Comparison of ENCODE assay signal across 1 cellular context in the genomic region with DNA sequence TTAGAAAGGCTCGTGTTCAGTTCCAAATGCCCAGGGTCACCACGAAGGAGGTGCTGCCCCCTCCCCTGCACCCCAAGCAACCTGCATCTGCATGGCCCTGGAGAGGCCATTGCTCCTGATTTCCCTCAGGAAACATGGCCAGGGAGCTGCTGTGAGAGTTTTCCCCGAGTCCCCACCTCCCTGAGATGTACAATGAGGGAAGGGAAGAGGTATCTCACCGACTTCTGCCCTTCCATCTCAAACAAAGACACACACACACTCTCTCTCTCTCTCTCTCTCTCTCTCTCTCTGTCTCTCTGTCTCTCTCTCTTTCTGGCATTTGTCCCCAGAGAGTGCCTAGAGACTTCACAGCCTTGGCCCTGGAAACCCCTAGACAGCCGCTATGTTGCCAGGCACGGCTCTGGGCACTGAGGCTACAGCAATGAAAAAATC.
TF ChIP-seq lines count a peak whose summit lies in the region.

No MANE protein-coding gene starts in this region.

TF ChIP-seq in IMR-90, 13 proteins besides CTCF, POLR2A, EP300 and RAD21:
- TF ChIP-seq MAZ (IDR thresholded peaks at IDR 0.05; ENCODE audit: borderline replicate concordance, low read depth, low read length) (no peak), SMC3 (IDR thresholded peaks at IDR 0.05; ENCODE audit: low read depth, low read length) (no peak)
- TF ChIP-seq, protein P1, sequence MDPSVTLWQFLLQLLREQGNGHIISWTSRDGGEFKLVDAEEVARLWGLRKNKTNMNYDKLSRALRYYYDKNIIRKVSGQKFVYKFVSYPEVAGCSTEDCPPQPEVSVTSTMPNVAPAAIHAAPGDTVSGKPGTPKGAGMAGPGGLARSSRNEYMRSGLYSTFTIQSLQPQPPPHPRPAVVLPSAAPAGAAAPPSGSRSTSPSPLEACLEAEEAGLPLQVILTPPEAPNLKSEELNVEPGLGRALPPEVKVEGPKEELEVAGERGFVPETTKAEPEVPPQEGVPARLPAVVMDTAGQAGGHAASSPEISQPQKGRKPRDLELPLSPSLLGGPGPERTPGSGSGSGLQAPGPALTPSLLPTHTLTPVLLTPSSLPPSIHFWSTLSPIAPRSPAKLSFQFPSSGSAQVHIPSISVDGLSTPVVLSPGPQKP (IDR thresholded peaks at IDR 0.05; ENCODE audit: borderline replicate concordance, low read depth, low read length), result no peak
TF ChIP-seq in IMR-90: peak in this region for 0.
